Comparison of ENCODE assay signal across 29 cellular contexts in the genomic region with DNA sequence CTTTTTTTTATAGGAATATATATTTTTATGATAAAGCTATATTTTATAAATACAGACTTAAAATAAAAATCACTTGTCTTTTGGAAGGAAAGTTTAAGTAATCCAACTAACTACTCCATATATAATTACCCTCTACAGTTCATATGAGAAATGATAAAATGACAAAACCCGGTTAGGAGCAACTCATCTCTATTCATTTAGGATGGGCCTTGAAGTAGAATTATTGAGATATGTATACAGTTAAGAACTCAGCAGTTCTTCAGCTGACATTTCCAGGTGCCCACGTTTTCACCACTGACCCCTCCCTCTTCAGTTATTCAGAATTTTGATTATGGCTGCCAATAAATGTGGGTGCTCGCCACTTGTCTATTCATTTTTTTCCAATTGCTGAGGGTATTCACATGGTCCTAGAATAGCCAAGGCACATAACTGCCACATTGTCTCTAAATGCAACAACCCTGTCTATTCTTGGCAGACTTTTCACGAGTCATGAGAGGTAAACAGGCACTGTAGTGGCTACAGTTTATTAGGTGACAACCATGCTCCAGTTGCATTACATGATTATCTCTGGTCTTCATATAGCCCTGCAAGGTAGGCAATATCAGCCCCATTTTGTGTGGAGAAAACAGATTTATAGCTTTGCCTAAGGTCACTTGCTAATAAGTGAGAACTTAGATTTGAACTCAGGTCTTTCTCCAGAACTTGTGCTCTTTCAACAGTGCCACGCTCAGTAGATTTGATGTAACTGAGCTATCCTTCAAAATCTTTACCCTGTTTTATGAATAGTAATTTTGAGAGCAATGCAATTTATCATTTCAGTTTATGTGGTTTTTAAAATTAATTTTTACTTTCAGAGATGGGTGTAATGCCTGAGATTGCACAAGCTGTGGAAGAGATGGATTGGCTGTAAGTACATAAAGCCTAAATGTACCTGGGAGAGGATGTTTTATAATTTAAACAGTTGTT.
DNase-seq lines count a peak whose midpoint lies in the region; ATAC-seq and TF ChIP-seq lines count a peak whose summit lies in the region.
"Had no signal": no experiment of that assay in that cellular context is flagged by ENCODE, and none has a peak within 500 bp of the region (broad histone marks: within the 10 kb centered on the region; RNA-seq: fewer than 3 reads in every experiment).

No MANE protein-coding gene starts in this region.

- H3K4me3 ChIP-seq in HEK293 (ENCODE audit: low read depth, low read length) (no peak overlapping the region), SU-DHL-6 (ENCODE audit: insufficient read depth, low read length, poor library complexity, severe bottlenecking) (no peak overlapping the region)
- H3K4me3 ChIP-seq: hepatocyte, left lung, smooth muscle cell, testis had no signal

- peaks cover 8% of the 10 kb centered on the region; the same call in 1 of the 2 replicates for H3F3A ChIP-seq in SU-DHL-6 (ENCODE audit: insufficient read depth)

- CTCF ChIA-PET in HEK293 (lab: Yijun Ruan, JAX): interaction anchor here (0.6 kb wide), 3 partner anchors 473 to 975 kb away, joined by 3 to 4 read pairs (median 3); no protein-coding TSS in a partner anchor

- no peaks in the 10 kb centered on the region for H4K20me1 ChIP-seq in SU-DHL-6 (ENCODE audit: low read depth, low read length)

- H3K9me2 ChIP-seq in SU-DHL-6 (replicated peaks; ENCODE audit: insufficient read depth, low read length): no peaks in the 10 kb centered on the region

- TF ChIP-seq CTCF in HEK293 (tag by site-specific recombination; IDR thresholded peaks at IDR 0.05) (no peak), SU-DHL-6 (IDR thresholded peaks at IDR 0.05; ENCODE audit: insufficient read depth, low read length, poor library complexity, severe bottlenecking) (no peak), nephron (IDR thresholded peaks at IDR 0.05; ENCODE audit: unreplicated experiment in 3 of 3) (no peak)

- H3K27ac Mint-ChIP-seq in activated naive CD4-positive, alpha-beta T cell treated with anti-CD3 and anti-CD28 coated beads, Interleukin-2, amount 50 U/mL, for 24 hours: peak overlapping the region; percentile 7
- H3K27ac Mint-ChIP-seq in nephron: no peak overlapping the region
- H3K27ac Mint-ChIP-seq: activated CD8-positive, alpha-beta T cell treated with anti-CD3 and anti-CD28 coated beads for 36 hours; activated naive CD4-positive, alpha-beta T cell treated with anti-CD3 and anti-CD28 coated beads for 36 hours; WTC11 had no signal

- no peak overlapping the region for H3K9ac ChIP-seq in SU-DHL-6 (ENCODE audit: low read length)

- no peaks in the 10 kb centered on the region for H3K4me1 ChIP-seq in HEK293 (ENCODE audit: control insufficient read depth, insufficient read depth, low read length)
- H3K4me1 ChIP-seq: foreskin keratinocyte had no signal

- H3K27me3 Mint-ChIP-seq in activated naive CD4-positive, alpha-beta T cell treated with anti-CD3 and anti-CD28 coated beads, Interleukin-2, amount 50 U/mL, for 24 hours: no peaks in the 10 kb centered on the region
- no peaks in the 10 kb centered on the region for H3K27me3 Mint-ChIP-seq in nephron (ENCODE audit: low read depth)
- H3K27me3 Mint-ChIP-seq: activated CD8-positive, alpha-beta T cell treated with anti-CD3 and anti-CD28 coated beads for 36 hours; stimulated activated memory B cell treated with anti-CD40 and anti-IgM and Interleukin-4, amounts not matched to agents 10 μg/mL and 1 μg/mL and 100 μg/mL, for 72 hours had no signal

- H3K36me3 ChIP-seq in HEK293 (ENCODE audit: control insufficient read depth in 2 of 2, insufficient read depth in 1 of 2, low read length in 2 of 2): peaks cover 44 to 50% of the 10 kb centered on the region in 2 experiments
- peaks cover 39% of the 10 kb centered on the region for H3K36me3 ChIP-seq in SU-DHL-6 (ENCODE audit: low read length)

- H3K4me2 ChIP-seq in SU-DHL-6 (ENCODE audit: low read depth, low read length, poor library complexity, severe bottlenecking): peak overlapping the region; percentile 20

- H3K27ac ChIP-seq in HEK293 (ENCODE audit: extremely low read depth, low read depth, low read length): no peak overlapping the region
- H3K27ac ChIP-seq in SU-DHL-6 (ENCODE audit: low read depth, low read length): no peak overlapping the region
- H3K27ac ChIP-seq: C4-2B, epithelial cell of prostate, foreskin keratinocyte, hepatocyte, left lung, psoas muscle, testis had no signal

- peak overlapping the region; percentile 19 for H3K4me3 Mint-ChIP-seq in activated naive CD4-positive, alpha-beta T cell treated with anti-CD3 and anti-CD28 coated beads, Interleukin-2, amount 50 U/mL, for 24 hours
- peak overlapping the region; percentile 46 to 66 (median 53) for H3K4me3 Mint-ChIP-seq in nephron
- H3K4me3 Mint-ChIP-seq: stimulated activated memory B cell treated with anti-CD40 and anti-IgM and Interleukin-4, amounts not matched to agents 10 μg/mL and 1 μg/mL and 100 μg/mL, for 72 hours had no signal

- ATAC-seq in HG03565 (IDR thresholded peaks at IDR 0.05; ENCODE audit: unreplicated experiment) (no peak), HG02840 (IDR thresholded peaks at IDR 0.05; ENCODE audit: low FRiP score, unreplicated experiment) (no peak), HG03097 (IDR thresholded peaks at IDR 0.05; ENCODE audit: low FRiP score, unreplicated experiment) (no peak)
- ATAC-seq: activated CD8-positive, alpha-beta T cell treated with anti-CD3 and anti-CD28 coated beads for 36 hours; foreskin keratinocyte; HCT116; left lung; psoas muscle; stimulated activated memory B cell treated with anti-CD40 and anti-IgM and Interleukin-4, amounts not matched to agents 10 μg/mL and 1 μg/mL and 100 μg/mL, for 72 hours; WTC11 had no signal

- no peak for DNase-seq in activated naive CD4-positive, alpha-beta T cell treated with Interleukin-2 at 50 U/mL for 16 hours
- DNase-seq: activated CD8-positive, alpha-beta T cell treated with anti-CD3 and anti-CD28 coated beads for 36 hours; activated naive CD4-positive, alpha-beta T cell treated with anti-CD3 and anti-CD28 coated beads for 36 hours; activated T-cell treated with anti-CD3 and anti-CD28 coated beads for 4 hours; foreskin keratinocyte; immature natural killer cell; left lung; midbrain; NCI-H1417; NCI-H2081 treated with DMSO at 0.1 percent for 48 hours; NCI-H510A; psoas muscle; RPMI8226; T1000; testis had no signal

- H3K36me3 Mint-ChIP-seq in activated naive CD4-positive, alpha-beta T cell treated with anti-CD3 and anti-CD28 coated beads, Interleukin-2, amount 50 U/mL, for 24 hours: peaks cover 13% of the 10 kb centered on the region
- peaks cover 38% of the 10 kb centered on the region for H3K36me3 Mint-ChIP-seq in nephron (ENCODE audit: low read depth)

- peaks cover 40% of the 10 kb centered on the region for H3K4me1 Mint-ChIP-seq in activated naive CD4-positive, alpha-beta T cell treated with anti-CD3 and anti-CD28 coated beads, Interleukin-2, amount 50 U/mL, for 24 hours
- H3K4me1 Mint-ChIP-seq in nephron: peaks cover 21% of the 10 kb centered on the region

- no peaks in the 10 kb centered on the region for H3K27me3 ChIP-seq in SU-DHL-6 (ENCODE audit: low read length)
- H3K27me3 ChIP-seq: foreskin keratinocyte, hepatocyte, left lung, testis had no signal

- no peaks in the 10 kb centered on the region for H3K9me3 Mint-ChIP-seq in activated naive CD4-positive, alpha-beta T cell treated with anti-CD3 and anti-CD28 coated beads, Interleukin-2, amount 50 U/mL, for 24 hours
- no peaks in the 10 kb centered on the region for H3K9me3 Mint-ChIP-seq in nephron
- H3K9me3 Mint-ChIP-seq: activated CD8-positive, alpha-beta T cell treated with anti-CD3 and anti-CD28 coated beads for 36 hours; activated naive CD4-positive, alpha-beta T cell treated with anti-CD3 and anti-CD28 coated beads for 36 hours; immature natural killer cell; stimulated activated memory B cell treated with anti-CD40 and anti-IgM and Interleukin-4, amounts not matched to agents 10 μg/mL and 1 μg/mL and 100 μg/mL, for 72 hours; WTC11 had no signal

- POLR2A ChIA-PET in HEK293 (lab: Yijun Ruan, JAX): no interaction called here

- H3K79me2 ChIP-seq in SU-DHL-6 (ENCODE audit: insufficient read depth, low read length): peaks cover 51% of the 10 kb centered on the region

- H3K9me3 ChIP-seq in HEK293 (ENCODE audit: control insufficient read depth, insufficient read depth, low read depth, low read length): no peaks in the 10 kb centered on the region
- no peaks in the 10 kb centered on the region for H3K9me3 ChIP-seq in SU-DHL-6 (ENCODE audit: insufficient read depth, low read length)
- H3K9me3 ChIP-seq: left lung, psoas muscle, testis had no signal

- H2AFZ ChIP-seq in SU-DHL-6 (ENCODE audit: low read depth, low read length, severe bottlenecking): no peak overlapping the region
- H2AFZ ChIP-seq: hepatocyte had no signal

TF ChIP-seq in HEK293, 187 proteins besides CTCF, POLR2A, EP300 and RAD21:
- TF ChIP-seq FEZF1 (tag by site-specific recombination; IDR thresholded peaks at IDR 0.05) (no peak), ZNF654 (tag by site-specific recombination; IDR thresholded peaks at IDR 0.05; ENCODE audit: low read depth) (no peak)
- TF ChIP-seq, protein P1, sequence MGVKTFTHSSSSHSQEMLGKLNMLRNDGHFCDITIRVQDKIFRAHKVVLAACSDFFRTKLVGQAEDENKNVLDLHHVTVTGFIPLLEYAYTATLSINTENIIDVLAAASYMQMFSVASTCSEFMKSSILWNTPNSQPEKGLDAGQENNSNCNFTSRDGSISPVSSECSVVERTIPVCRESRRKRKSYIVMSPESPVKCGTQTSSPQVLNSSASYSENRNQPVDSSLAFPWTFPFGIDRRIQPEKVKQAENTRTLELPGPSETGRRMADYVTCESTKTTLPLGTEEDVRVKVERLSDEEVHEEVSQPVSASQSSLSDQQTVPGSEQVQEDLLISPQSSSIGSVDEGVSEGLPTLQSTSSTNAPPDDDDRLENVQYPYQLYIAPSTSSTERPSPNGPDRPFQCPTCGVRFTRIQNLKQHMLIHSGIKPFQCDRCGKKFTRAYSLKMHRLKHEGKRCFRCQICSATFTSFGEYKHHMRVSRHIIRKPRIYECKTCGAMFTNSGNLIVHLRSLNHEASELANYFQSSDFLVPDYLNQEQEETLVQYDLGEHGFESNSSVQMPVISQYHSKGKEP (tag by site-specific recombination; IDR thresholded peaks at IDR 0.05): peak; percentile 39; the same call in 1 of the 2 replicates
